In the genomic region with DNA sequence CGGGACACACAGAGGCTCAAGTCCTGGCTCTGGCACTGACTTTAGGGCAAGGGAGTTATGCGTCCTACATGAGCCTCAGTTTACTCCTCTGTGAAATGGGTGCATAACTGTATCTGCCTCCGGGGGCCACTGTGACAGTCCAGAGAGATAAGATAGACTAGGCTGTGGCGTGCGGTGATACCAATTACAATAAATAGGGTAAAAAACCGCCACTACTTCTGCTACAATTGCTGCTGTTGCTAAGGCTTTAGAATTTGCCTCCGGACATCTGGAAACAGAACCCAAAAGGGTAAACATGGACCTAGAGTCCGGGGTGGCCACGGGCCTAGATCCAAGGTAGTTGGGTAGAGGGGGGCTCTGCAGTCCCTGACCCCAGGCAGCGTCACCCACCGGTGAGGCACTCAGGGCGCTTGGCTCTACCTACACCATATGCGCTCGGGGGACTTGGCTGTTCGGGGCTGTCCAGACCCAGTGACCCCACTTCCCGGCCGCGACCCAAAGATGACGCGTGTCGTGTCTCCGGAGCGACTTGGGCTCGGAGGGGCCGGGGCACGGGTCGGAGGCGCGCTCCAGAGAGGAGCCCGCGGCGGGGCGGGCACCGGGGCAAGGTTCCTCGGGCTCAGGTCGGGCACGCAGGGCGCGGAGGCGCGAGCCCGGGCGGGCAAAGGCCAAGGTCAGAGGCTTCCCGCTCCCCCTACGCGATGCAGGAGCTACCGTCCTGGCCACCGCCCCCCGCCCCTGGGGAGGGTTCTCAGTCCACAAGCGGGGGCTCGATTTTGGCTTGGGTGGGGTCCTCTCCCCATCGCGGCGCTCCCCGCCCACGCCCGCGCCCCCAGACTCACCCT, we compare ENCODE assay signal across 8 cellular contexts. TPM values are rescaled to one million over a fixed set of nuclear protein-coding genes. Genes with fewer than 3 reads are reported as not detected.
DNase-seq lines count a peak whose midpoint lies in the region; ATAC-seq lines count a peak whose summit lies in the region.

No MANE protein-coding gene starts in this region.

- peak overlapping the region; percentile 88 for H3K4me3 ChIP-seq in ACC112 (ENCODE audit: low read depth, low read length)

- intact Hi-C loops in Right ventricle myocardium superior (cut with DNase I): no loop called here
- intact Hi-C loops in posterior vena cava (cut with DNase I): loop anchor here (2.0 to 10.0 kb wide), 3 partner anchors 48 to 138 kb away; no protein-coding TSS in a partner anchor

- peak; percentile 7 for ATAC-seq in Right ventricle myocardium superior (ENCODE audit: poor library complexity)

- H2AFZ ChIP-seq in ACC112 (ENCODE audit: low read length, unreplicated experiment): no peak overlapping the region

- no peaks in the 10 kb centered on the region for H3K36me3 ChIP-seq in ACC112 (ENCODE audit: insufficient read depth, low read length)

- no peaks in the 10 kb centered on the region for H3K27me3 ChIP-seq in ACC112 (ENCODE audit: insufficient read depth, low read length)

- no peaks in the 10 kb centered on the region for H3K79me2 ChIP-seq in ACC112 (ENCODE audit: control insufficient read depth, insufficient read depth, low read length, unreplicated experiment)

- peaks cover 3% of the 10 kb centered on the region for H3K4me1 ChIP-seq in ACC112 (ENCODE audit: control insufficient read depth, insufficient read depth, low read length, unreplicated experiment)

- DNase-seq in GM19238 (ENCODE audit: insufficient read length, low spot score) (peak; percentile 34), Right ventricle myocardium superior (peak; percentile 66), posterior vena cava (ENCODE audit: low spot score) (peak; percentile 89), SKM-1 (lab: John Stamatoyannopoulos, UW; ENCODE audit: unreplicated experiment) (no peak), NCI-H2171 (lab: John Stamatoyannopoulos, UW) (no peak)
- peak; percentile 3 to 13 for DNase-seq in activated CD4-positive, alpha-beta T cell treated with anti-CD3 and anti-CD28 coated beads, Interleukin-2, amount 50 U/mL, for 48 hours
- no peak for DNase-seq in activated CD4-positive, CD25-positive, alpha-beta regulatory T cell treated with anti-CD3 and anti-CD28 coated beads, Interleukin-2, amount 50 U/mL, for 72 hours

- no peak overlapping the region for H3K27ac ChIP-seq in ACC112 (ENCODE audit: low read depth, low read length)

RNA-seq across cellular contexts. Expression of gene INSR, which starts 1.0 kb away (rescaled TPM):
- total RNA-seq in Right ventricle myocardium superior: 71.9 TPM
- total RNA-seq in posterior vena cava: 10 to 100 TPM; 47.5 to 63.0 TPM

RNA-seq across cellular contexts. Expression of gene ARHGEF18, which starts 55.6 kb away (rescaled TPM):
- total RNA-seq in Right ventricle myocardium superior (7.0 TPM), posterior vena cava (10 to 100 TPM; 17.6 to 19.9 TPM)

Comparison
In these comparisons a context has a peak if more than half of its experiments do, and no peak if none do; other contexts are left out.
1. DNase-seq: peak in GM19238 (single experiment), activated CD4-positive, alpha-beta T cell treated with anti-CD3 and anti-CD28 coated beads, Interleukin-2, amount 50 U/mL, for 48 hours (2 of 2), Right ventricle myocardium superior (single experiment) and posterior vena cava (single experiment); none in activated CD4-positive, CD25-positive, alpha-beta regulatory T cell treated with anti-CD3 and anti-CD28 coated beads, Interleukin-2, amount 50 U/mL, for 72 hours (single experiment), SKM-1 (single experiment) and NCI-H2171 (single experiment).